15 cellular contexts compared by ENCODE assay signal in the genomic region with DNA sequence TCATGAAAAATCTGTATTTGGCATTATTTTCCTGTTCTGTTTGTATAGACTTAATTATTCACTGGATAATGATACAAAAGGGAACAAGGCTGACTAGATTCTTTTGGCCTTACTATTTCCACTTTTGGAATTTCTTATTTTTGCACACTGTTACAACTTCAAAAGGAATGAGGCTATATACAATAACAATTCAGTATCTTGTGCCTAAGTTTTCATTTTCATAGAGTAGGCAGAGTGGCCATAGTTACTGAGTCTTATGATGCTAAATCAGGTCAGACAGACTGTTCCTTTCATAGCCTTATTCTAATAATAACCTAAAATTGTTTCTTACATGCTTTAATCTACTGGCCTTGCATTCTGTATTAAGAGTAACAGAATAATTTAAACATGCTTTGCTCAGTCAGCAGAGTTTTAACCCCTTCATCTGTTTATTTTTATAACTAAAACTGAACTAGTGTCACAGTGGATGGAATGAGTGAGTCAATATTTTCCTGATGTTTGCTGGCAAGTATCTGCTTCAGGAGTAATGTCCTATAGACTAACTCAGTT. TPM values are rescaled to one million over a fixed set of nuclear protein-coding genes. Genes with fewer than 3 reads are reported as not detected.
A peak's percentile ranks its signal among the peaks of the same experiment; 100 is the strongest.
DNase-seq lines count a peak whose midpoint lies in the region; ATAC-seq, FAIRE-seq and TF ChIP-seq lines count a peak whose summit lies in the region.
"Had no signal": no experiment of that assay in that cellular context is flagged by ENCODE, and none has a peak within 500 bp of the region (broad histone marks: within the 10 kb centered on the region; RNA-seq: fewer than 3 reads in every experiment).

No MANE protein-coding gene starts in this region.

- no peaks in the 10 kb centered on the region for H3K27me3 Mint-ChIP-seq in nephron (ENCODE audit: low read depth)

- H3K4me1 ChIP-seq in endocrine pancreas (ENCODE audit: control insufficient read depth, insufficient read depth, low read length) (peaks cover 56% of the 10 kb centered on the region), SJCRH30 (peaks cover 8% of the 10 kb centered on the region; the same call in 1 of the 2 replicates)

- peaks cover 23% of the 10 kb centered on the region for H3K36me3 Mint-ChIP-seq in nephron (ENCODE audit: low read depth)
- H3K36me3 Mint-ChIP-seq: activated naive CD4-positive, alpha-beta T cell treated with anti-CD3 and anti-CD28 coated beads, Interleukin-2, amount 50 U/mL, for 24 hours; CD8-positive, alpha-beta T cell had no signal

- H3K27me3 ChIP-seq in endocrine pancreas (ENCODE audit: control insufficient read depth, insufficient read depth, low read length): no peaks in the 10 kb centered on the region
- no peaks in the 10 kb centered on the region for H3K27me3 ChIP-seq in SJCRH30

- H3K27ac Mint-ChIP-seq in nephron: peak overlapping the region; percentile 40 to 76 (median 74)
- H3K27ac Mint-ChIP-seq: activated naive CD4-positive, alpha-beta T cell treated with anti-CD3 and anti-CD28 coated beads, Interleukin-2, amount 50 U/mL, for 24 hours; CD8-positive, alpha-beta T cell had no signal

- TF ChIP-seq CTCF in nephron (IDR thresholded peaks at IDR 0.05; ENCODE audit: unreplicated experiment in 3 of 3): no peak

- H3K4me3 Mint-ChIP-seq in nephron: no peak overlapping the region
- H3K4me3 Mint-ChIP-seq: activated naive CD4-positive, alpha-beta T cell treated with anti-CD3 and anti-CD28 coated beads, Interleukin-2, amount 50 U/mL, for 24 hours; CD8-positive, alpha-beta T cell had no signal

- H3K9me3 Mint-ChIP-seq in nephron: no peaks in the 10 kb centered on the region
- H3K9me3 Mint-ChIP-seq: activated naive CD4-positive, alpha-beta T cell treated with anti-CD3 and anti-CD28 coated beads, Interleukin-2, amount 50 U/mL, for 24 hours; CD8-positive, alpha-beta T cell had no signal

- peaks cover 32% of the 10 kb centered on the region for H3K4me1 Mint-ChIP-seq in nephron
- H3K4me1 Mint-ChIP-seq: activated naive CD4-positive, alpha-beta T cell treated with anti-CD3 and anti-CD28 coated beads, Interleukin-2, amount 50 U/mL, for 24 hours had no signal

- no peak overlapping the region for H3K9ac ChIP-seq in endocrine pancreas (ENCODE audit: control insufficient read depth, insufficient read depth, low read length)

- H3K4me3 ChIP-seq in endocrine pancreas (ENCODE audit: control insufficient read depth, insufficient read depth, low read length): peak overlapping the region; percentile 35
- no peak overlapping the region for H3K4me3 ChIP-seq in SJCRH30
- H3K4me3 ChIP-seq: GM12878 had no signal

- H3K36me3 ChIP-seq in endocrine pancreas (ENCODE audit: control insufficient read depth, insufficient read depth, low read length): no peaks in the 10 kb centered on the region
- no peaks in the 10 kb centered on the region for H3K36me3 ChIP-seq in SJCRH30

- DNase-seq in COLO829 (ENCODE audit: low spot score) (peak; percentile 68), RPMI7951 (ENCODE audit: low read depth) (peak; percentile 29), SJCRH30 (no peak), NCI-H146 treated with DMSO at 0.1 percent for 48 hours (lab: John Stamatoyannopoulos, UW; ENCODE audit: unreplicated experiment) (no peak), GM19239 (ENCODE audit: insufficient read length, low spot score) (no peak)
- DNase-seq: activated CD4-positive, alpha-beta T cell treated with anti-CD3 and anti-CD28 coated beads, Interleukin-2, amount 50 U/mL, for 48 hours; CD8-positive, alpha-beta T cell; left colon; occipital lobe had no signal

- H3K27ac ChIP-seq in SJCRH30: no peak overlapping the region
- H3K27ac ChIP-seq: epithelial cell of prostate had no signal

- no peak for FAIRE-seq in GM19239 (lab: Jason Lieb, UNC)
- FAIRE-seq: GM12878 had no signal

- ATAC-seq in GM19328 (IDR thresholded peaks at IDR 0.05; ENCODE audit: unreplicated experiment): no peak
- ATAC-seq: CD8-positive, alpha-beta T cell; GM12878; left colon had no signal

- H3K9me3 ChIP-seq in endocrine pancreas (ENCODE audit: control insufficient read depth, low read length): no peaks in the 10 kb centered on the region
- H3K9me3 ChIP-seq in SJCRH30 (replicated peaks): no peaks in the 10 kb centered on the region

RNA-seq across cellular contexts. Expression of gene TTC8, which starts 10.5 kb away (rescaled TPM):
- 33.0 and 41.7 TPM in 2 replicates for total RNA-seq in RPMI7951 (2014; rRNA removed; shearing (Covaris generic))
- 9.4 and 10.5 TPM in 2 replicates for total RNA-seq in SJCRH30 (2014; rRNA removed; shearing (Covaris generic))

RNA-seq across cellular contexts. Expression of gene EML5, which starts 42.2 kb away (rescaled TPM):
- 3.1 and 3.9 TPM in 2 replicates for total RNA-seq in RPMI7951 (2014; rRNA removed; shearing (Covaris generic))
- 0.03 and 0.06 TPM in 2 replicates for total RNA-seq in SJCRH30 (2014; rRNA removed; shearing (Covaris generic))

Comparison
In these comparisons a context has a peak if more than half of its experiments do, and no peak if none do; other contexts are left out.
1. DNase-seq: peak in COLO829 (single experiment) and RPMI7951 (single experiment); none in SJCRH30 (0 of 2), NCI-H146 treated with DMSO at 0.1 percent for 48 hours (single experiment) and GM19239 (single experiment).